ENCODE assay signal across 18 cellular contexts in the genomic region with DNA sequence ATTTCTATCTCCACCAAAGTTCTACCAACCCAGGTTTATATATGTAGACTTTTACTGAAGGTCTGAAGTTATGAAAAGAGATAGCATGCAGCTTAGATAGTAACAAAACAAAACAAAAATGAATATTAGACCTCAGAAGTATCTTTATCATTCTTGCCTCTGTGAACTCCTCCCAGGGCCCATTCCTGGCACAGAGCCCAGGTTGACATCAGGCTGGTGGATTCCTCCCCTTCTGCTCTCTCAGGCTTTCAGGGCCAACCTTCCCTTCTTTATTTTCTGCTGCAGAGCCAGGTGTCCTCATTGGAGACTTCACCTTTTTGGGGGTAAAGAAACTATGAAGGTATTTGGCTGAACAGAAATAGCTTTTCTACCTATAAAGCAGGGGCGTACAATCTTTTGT.
DNase-seq lines count a peak whose midpoint lies in the region; TF ChIP-seq lines count a peak whose summit lies in the region.
"Had no signal": no experiment of that assay in that cellular context is flagged by ENCODE, and none has a peak within 500 bp of the region (broad histone marks: within the 10 kb centered on the region; RNA-seq: fewer than 3 reads in every experiment).

No MANE protein-coding gene starts in this region.

- H3K4me3 Mint-ChIP-seq in Calu3 (ENCODE audit: low read depth, unreplicated experiment) (no peak overlapping the region), mesothelial cell of epicardium (no peak overlapping the region), nephron progenitor cell (no peak overlapping the region)
- H3K4me3 Mint-ChIP-seq: activated CD8-positive, alpha-beta T cell treated with anti-CD3 and anti-CD28 coated beads, Interleukin-2, amount 10 ng/mL, durations not matched to agents 7 days and 5 days; CD4-positive, CD25-positive, alpha-beta regulatory T cell; stimulated activated memory B cell treated with anti-CD40 and anti-IgM and Interleukin-4, amounts not matched to agents 10 μg/mL and 1 μg/mL and 100 μg/mL, for 72 hours had no signal

- H3K36me3 Mint-ChIP-seq in Calu3 (ENCODE audit: insufficient read depth, unreplicated experiment) (no peaks in the 10 kb centered on the region), mesothelial cell of epicardium (no peaks in the 10 kb centered on the region), nephron progenitor cell (ENCODE audit: low read depth) (no peaks in the 10 kb centered on the region)
- H3K36me3 Mint-ChIP-seq: CD4-positive, CD25-positive, alpha-beta regulatory T cell; stimulated activated memory B cell treated with anti-CD40 and anti-IgM and Interleukin-4, amounts not matched to agents 10 μg/mL and 1 μg/mL and 100 μg/mL, for 72 hours had no signal

- POLR2A ChIA-PET in HEK293T (lab: Yijun Ruan, JAX), result no interaction called here

- DNase-seq in Calu3 (peak; percentile 5), HEK293T (ENCODE audit: extremely low spot score) (peak; percentile 33), NCI-H82 treated with DMSO at 0.1 percent for 48 hours (lab: John Stamatoyannopoulos, UW; ENCODE audit: unreplicated experiment) (peak; percentile 0), mesothelial cell of epicardium (ENCODE audit: low spot score in 2 of 2, unreplicated experiment in 2 of 2) (peak; percentile 46 to 71), nephron progenitor cell (no peak), activated gamma-delta T cell treated with Interleukin-2 at 50 U/mL for 16 hours (no peak), SHP77 (lab: John Stamatoyannopoulos, UW) (no peak)
- DNase-seq: activated CD8-positive, alpha-beta T cell treated with anti-CD3 and anti-CD28 coated beads, Interleukin-2, amount 10 ng/mL, durations not matched to agents 7 days and 5 days; activated effector memory CD4-positive, alpha-beta T cell treated with anti-CD3 and anti-CD28 coated beads, Interleukin-2, amount 50 U/mL, for 16 hours; CD4-positive, CD25-positive, alpha-beta regulatory T cell; effector CD4-positive, alpha-beta T cell; GF-D8; hypothalamus; NCI-H1694 treated with DMSO at 0.1 percent for 48 hours; NCI-H2227 treated with DMSO at 0.1 percent for 48 hours; stimulated activated CD4-positive, alpha-beta T cell treated with anti-CD3 and anti-CD28 coated beads, Interleukin-4, amount 100 ng/mL, for 1 hour; T-helper 1 cell had no signal

- TF ChIP-seq CTCF in Calu3 (IDR thresholded peaks at IDR 0.05; ENCODE audit: unreplicated experiment) (no peak), mesothelial cell of epicardium (IDR thresholded peaks at IDR 0.05; ENCODE audit: unreplicated experiment) (no peak), nephron progenitor cell (IDR thresholded peaks at IDR 0.05) (no peak)

- CTCF ChIA-PET in Calu3 (lab: Charles Lee), result no interaction called here
- CTCF ChIA-PET in HEK293T (lab: Yijun Ruan, JAX), result interaction anchor here (0.6 kb wide), 1 partner anchor 35 kb away, joined by 3 read pairs; no protein-coding TSS in a partner anchor

- intact Hi-C loops in Calu3 (cut with micrococcal nuclease; ENCODE audit: unreplicated experiment), result no loop called here

- BruUV-seq in Calu3 (replicated peaks; lab: Mats Ljungman, UMichigan), result no TSS peak

- H3K4me1 Mint-ChIP-seq in Calu3 (ENCODE audit: low read depth, unreplicated experiment) (peaks cover 11% of the 10 kb centered on the region), mesothelial cell of epicardium (peaks cover 31% of the 10 kb centered on the region), nephron progenitor cell (no peaks in the 10 kb centered on the region)
- H3K4me1 Mint-ChIP-seq: CD4-positive, CD25-positive, alpha-beta regulatory T cell; stimulated activated memory B cell treated with anti-CD40 and anti-IgM and Interleukin-4, amounts not matched to agents 10 μg/mL and 1 μg/mL and 100 μg/mL, for 72 hours had no signal

- H3K9me3 Mint-ChIP-seq in Calu3 (ENCODE audit: low read depth, unreplicated experiment) (peaks cover 3% of the 10 kb centered on the region), mesothelial cell of epicardium (peaks cover 10% of the 10 kb centered on the region), nephron progenitor cell (no peaks in the 10 kb centered on the region)
- H3K9me3 Mint-ChIP-seq: stimulated activated memory B cell treated with anti-CD40 and anti-IgM and Interleukin-4, amounts not matched to agents 10 μg/mL and 1 μg/mL and 100 μg/mL, for 72 hours had no signal

- H3K27ac Mint-ChIP-seq in Calu3 (ENCODE audit: unreplicated experiment) (no peak overlapping the region), mesothelial cell of epicardium (peak overlapping the region; percentile 49), nephron progenitor cell (no peak overlapping the region)
- H3K27ac Mint-ChIP-seq: activated CD8-positive, alpha-beta T cell treated with anti-CD3 and anti-CD28 coated beads, Interleukin-2, amount 10 ng/mL, durations not matched to agents 7 days and 5 days; CD4-positive, CD25-positive, alpha-beta regulatory T cell; stimulated activated memory B cell treated with anti-CD40 and anti-IgM and Interleukin-4, amounts not matched to agents 10 μg/mL and 1 μg/mL and 100 μg/mL, for 72 hours had no signal

- H3K27me3 Mint-ChIP-seq in Calu3 (ENCODE audit: unreplicated experiment) (no peaks in the 10 kb centered on the region), mesothelial cell of epicardium (ENCODE audit: low read depth) (no peaks in the 10 kb centered on the region), nephron progenitor cell (ENCODE audit: low read depth, poor library complexity) (no peaks in the 10 kb centered on the region)
- H3K27me3 Mint-ChIP-seq: CD4-positive, CD25-positive, alpha-beta regulatory T cell; stimulated activated memory B cell treated with anti-CD40 and anti-IgM and Interleukin-4, amounts not matched to agents 10 μg/mL and 1 μg/mL and 100 μg/mL, for 72 hours had no signal

TF ChIP-seq in HEK293T, 16 proteins besides CTCF, POLR2A, EP300 and RAD21:
- TF ChIP-seq SUZ12 (IDR thresholded peaks at IDR 0.05), result no peak
- TF ChIP-seq PKNOX1 (IDR thresholded peaks at IDR 0.05), result no peak
- TF ChIP-seq BHLHE40 (IDR thresholded peaks at IDR 0.05; ENCODE audit: borderline replicate concordance), result no peak
- no peak for TF ChIP-seq ELF4 (IDR thresholded peaks at IDR 0.05)
- TF ChIP-seq L3MBTL2 (conservative IDR thresholded peaks at IDR 0.05), result no peak
- no peak for TF ChIP-seq TARDBP (IDR thresholded peaks at IDR 0.05)
- no peak for TF ChIP-seq NFRKB (IDR thresholded peaks at IDR 0.05)
- TF ChIP-seq ZNF384 (IDR thresholded peaks at IDR 0.05), result no peak
- no peak for TF ChIP-seq SP1 (IDR thresholded peaks at IDR 0.05)
- no peak for TF ChIP-seq CTBP1 (IDR thresholded peaks at IDR 0.05; ENCODE audit: borderline replicate concordance)
- no peak for TF ChIP-seq HDGF (IDR thresholded peaks at IDR 0.05; ENCODE audit: borderline replicate concordance)
- TF ChIP-seq FOXK2 (IDR thresholded peaks at IDR 0.05), result no peak
- no peak for TF ChIP-seq ARNT (IDR thresholded peaks at IDR 0.05)
- no peak for TF ChIP-seq LEF1 (IDR thresholded peaks at IDR 0.05; ENCODE audit: borderline replicate concordance)

Comparison
In these comparisons a context has a peak if more than half of its experiments do, and no peak if none do; other contexts are left out.
1. DNase-seq: peak in Calu3 (single experiment), HEK293T (single experiment), NCI-H82 treated with DMSO at 0.1 percent for 48 hours (single experiment) and mesothelial cell of epicardium (2 of 2); none in nephron progenitor cell (single experiment), activated gamma-delta T cell treated with Interleukin-2 at 50 U/mL for 16 hours (single experiment) and SHP77 (0 of 2).